Comparison of ENCODE assay signal across 8 cellular contexts in the genomic region with DNA sequence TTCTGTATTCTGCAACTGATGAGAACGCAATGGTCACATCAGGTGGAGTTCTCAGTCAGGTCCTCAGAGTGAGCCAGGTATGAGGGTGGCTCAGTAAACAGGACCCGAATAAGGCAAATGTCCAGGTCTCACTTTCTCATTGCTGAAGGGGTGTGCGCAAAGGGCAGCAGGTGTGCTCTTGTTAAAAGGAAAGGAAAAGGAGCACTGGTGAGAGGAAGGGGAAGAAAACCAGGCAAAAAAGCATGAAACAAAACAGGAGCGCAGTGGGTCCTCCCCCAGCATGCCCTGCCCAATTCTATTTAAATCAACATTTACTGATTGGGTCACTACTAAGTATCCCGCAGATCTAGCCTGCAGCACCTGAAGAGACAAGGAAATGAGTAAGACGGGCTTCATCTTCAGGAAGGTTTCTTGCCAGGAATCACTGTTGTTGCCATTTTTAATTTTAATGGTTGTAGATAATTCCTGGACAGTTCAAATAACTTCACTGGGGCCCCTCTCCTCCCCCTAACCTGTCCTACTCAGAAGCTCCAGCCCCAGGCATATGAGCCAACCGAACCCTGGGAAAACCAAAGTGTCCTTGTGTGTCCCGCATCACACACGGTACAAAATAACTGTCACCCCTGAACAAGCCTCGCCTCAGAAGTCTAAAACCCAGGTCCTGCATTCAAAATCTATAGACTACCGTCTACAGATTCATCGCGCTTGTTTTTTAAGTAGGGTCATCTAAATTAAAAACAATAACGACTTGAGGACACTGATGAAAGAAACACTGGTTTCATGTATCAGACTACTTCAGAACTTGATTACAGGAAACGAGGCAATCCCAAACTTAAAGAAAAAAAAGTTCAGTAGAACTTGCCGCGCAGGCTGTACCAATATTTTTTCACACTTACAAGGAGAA. TPM values are rescaled to one million over a fixed set of nuclear protein-coding genes. Genes with fewer than 3 reads are reported as not detected.
DNase-seq lines count a peak whose midpoint lies in the region; ATAC-seq and TF ChIP-seq lines count a peak whose summit lies in the region.

No MANE protein-coding gene starts in this region.

- in situ Hi-C loops in ACHN (cut with HindIII; ENCODE audit: low pct_ligation_motif_present, low pct_unique_long_range_greater_than_20kb, low sequenced_read_pairs): no loop called here

- H3K4me3 Mint-ChIP-seq in T-cell: peak overlapping the region; percentile 90 to 94 (median 93)

- peak overlapping the region; percentile 89 to 91 for H3K27ac Mint-ChIP-seq in T-cell

- CTCF ChIA-PET in T-cell (lab: Charles Lee): interaction anchor here in 1 of 2 donors (1.1 to 2.4 kb wide), 3 partner anchors 9 to 109 kb away, joined by 3 to 8 read pairs (median 3); no protein-coding TSS in a partner anchor

- H3K4me3 ChIP-seq in fibroblast of villous mesenchyme (ENCODE audit: low read depth, low read length) (peak overlapping the region; percentile 86), rectal smooth muscle tissue (ENCODE audit: low read length) (peak overlapping the region; percentile 91)

- H3K9ac ChIP-seq in rectal smooth muscle tissue (ENCODE audit: low read length): peak overlapping the region; percentile 47

- no peaks in the 10 kb centered on the region for H3K36me3 ChIP-seq in rectal smooth muscle tissue (ENCODE audit: control insufficient read depth, insufficient read depth, low read length)

- H3K4me1 ChIP-seq in rectal smooth muscle tissue (ENCODE audit: control insufficient read depth, insufficient read depth, low read length): peaks cover 17% of the 10 kb centered on the region

- ATAC-seq in GM18498 (IDR thresholded peaks at IDR 0.05; ENCODE audit: unreplicated experiment) (peak; percentile 20), HG02623 (IDR thresholded peaks at IDR 0.05; ENCODE audit: unreplicated experiment) (peak; percentile 17), T-cell (replicated peaks in 1 of 4) (no peak)

- POLR2A ChIA-PET in T-cell (lab: Charles Lee): no interaction called here

- DNase-seq in T-cell: no peak
- peak; percentile 44 for DNase-seq in fibroblast of villous mesenchyme (ENCODE audit: low read depth)
- no peak for DNase-seq in NK-92 treated with Interleukin-12 subunit alpha and Interleukin-12 subunit beta, amount 100 ng/mL, for 24 hours (lab: John Stamatoyannopoulos, UW)
- no peak for DNase-seq in COR-L47 (lab: John Stamatoyannopoulos, UW)
- no peak for DNase-seq in ACHN

- H3K27me3 Mint-ChIP-seq in T-cell: no peaks in the 10 kb centered on the region

- H3K4me1 Mint-ChIP-seq in T-cell: peaks cover 47 to 60% (median 56%) of the 10 kb centered on the region in 3 donors

- peak overlapping the region; percentile 96 for H3K27ac ChIP-seq in rectal smooth muscle tissue (ENCODE audit: low read depth, low read length)

- H3K9me3 Mint-ChIP-seq in T-cell: no peaks in the 10 kb centered on the region

- no peaks in the 10 kb centered on the region for H3K36me3 Mint-ChIP-seq in T-cell

- H3K27me3 ChIP-seq in rectal smooth muscle tissue (ENCODE audit: control insufficient read depth, insufficient read depth, low read length): no peaks in the 10 kb centered on the region

- TF ChIP-seq CTCF in fibroblast of villous mesenchyme (IDR thresholded peaks at IDR 0.05; ENCODE audit: insufficient read depth, low read depth, low read length): no peak

RNA-seq across cellular contexts. Expression of gene MBOAT1, which starts 1.0 kb away (rescaled TPM):
- total RNA-seq in T-cell (10 to 100 TPM in 3 of 5 donors, 1 to 10 TPM in 2; 8.3 to 21.5 (median 12.0) TPM), fibroblast of villous mesenchyme (8.7 and 22.9 TPM in 2 replicates)

Comparison
In these comparisons a context has a peak if more than half of its experiments do, and no peak if none do; other contexts are left out.
1. ATAC-seq: peak in GM18498 (single experiment) and HG02623 (single experiment); none in T-cell (0 of 4).